In genomic region chr13:112606125-112607001, GRCh38 we compare ENCODE assay signal across 8 cellular contexts. TPM values are rescaled to one million over a fixed set of nuclear protein-coding genes. Genes with fewer than 3 reads are reported as not detected.
DNase-seq lines count a peak whose midpoint lies in the region; TF ChIP-seq lines count a peak whose summit lies in the region.

No MANE protein-coding gene starts in this region.

- H3K9ac ChIP-seq in SK-N-MC (ENCODE audit: insufficient read length), result peak overlapping the region; percentile 77

- peaks cover 14% of the 10 kb centered on the region for H3K27me3 ChIP-seq in HAP-1 (ENCODE audit: low read depth)
- peaks cover 10% of the 10 kb centered on the region for H3K27me3 ChIP-seq in MG63
- H3K27me3 ChIP-seq in osteoblast (ENCODE audit: insufficient read depth, low read length), result peaks cover 22% of the 10 kb centered on the region
- H3K27me3 ChIP-seq in testis, result no peaks in the 10 kb centered on the region

- TF ChIP-seq CTCF in osteoblast (IDR thresholded peaks at IDR 0.05; ENCODE audit: extremely low read depth, low read depth, low read length) (peak; percentile 84), testis (IDR thresholded peaks at IDR 0.05) (peak; percentile 87 to 94 (median 88))

- H3K27me3 Mint-ChIP-seq in activated naive CD4-positive, alpha-beta T cell treated with anti-CD3 and anti-CD28 coated beads, Interleukin-2, amount 50 U/mL, for 24 hours, result peaks cover 9% of the 10 kb centered on the region

- H3K4me1 ChIP-seq in HAP-1, result peaks cover 8% of the 10 kb centered on the region
- peaks cover 8% of the 10 kb centered on the region for H3K4me1 ChIP-seq in osteoblast (ENCODE audit: insufficient read depth, low read length)
- no peaks in the 10 kb centered on the region for H3K4me1 ChIP-seq in testis

- peak overlapping the region; percentile 98 for H3K4me2 ChIP-seq in osteoblast (ENCODE audit: insufficient read depth, low read length)

- WGBS in testis, 2 donors, result 2% methylated on average over 22 to 44 of the region's 44 CpGs

- H3K9me3 ChIP-seq in HAP-1, result 0 out of 2 replicates have a peak, but pooled peaks cover 4% of the 10 kb centered on the region
- no peaks in the 10 kb centered on the region for H3K9me3 ChIP-seq in MG63
- H3K9me3 ChIP-seq in SK-N-MC (ENCODE audit: low read depth, low read length), result no peaks in the 10 kb centered on the region
- no peaks in the 10 kb centered on the region for H3K9me3 ChIP-seq in osteoblast (ENCODE audit: low read depth, low read length)
- H3K9me3 ChIP-seq in testis, result no peaks in the 10 kb centered on the region

- no peaks in the 10 kb centered on the region for H3K36me3 ChIP-seq in HAP-1 (replicated peaks)
- no peaks in the 10 kb centered on the region for H3K36me3 ChIP-seq in MG63
- no peaks in the 10 kb centered on the region for H3K36me3 ChIP-seq in SK-N-MC (ENCODE audit: insufficient read depth, low read length)
- H3K36me3 ChIP-seq in osteoblast (ENCODE audit: insufficient read depth, low read length), result no peaks in the 10 kb centered on the region
- no peaks in the 10 kb centered on the region for H3K36me3 ChIP-seq in testis (ENCODE audit: low read depth, missing control alignments)

- intact Hi-C loops in testis (cut with DNase I; ENCODE audit: low total_unique reads), result loop anchor here (5.0 kb wide), 1 partner anchor 1134 kb away; no protein-coding TSS in a partner anchor

- no peak overlapping the region for H3K27ac Mint-ChIP-seq in activated naive CD4-positive, alpha-beta T cell treated with anti-CD3 and anti-CD28 coated beads, Interleukin-2, amount 50 U/mL, for 24 hours

- peak overlapping the region; percentile 87 for H2AFZ ChIP-seq in osteoblast (ENCODE audit: low read length)

- no peaks in the 10 kb centered on the region for H4K20me1 ChIP-seq in osteoblast (ENCODE audit: insufficient read depth, low read length)

- peak overlapping the region; percentile 81 for H3K27ac ChIP-seq in SK-N-MC
- peak overlapping the region; percentile 10 for H3K27ac ChIP-seq in osteoblast (ENCODE audit: low read depth, low read length)
- peak overlapping the region; percentile 49 to 78 for H3K27ac ChIP-seq in testis

- H3K4me1 Mint-ChIP-seq in activated naive CD4-positive, alpha-beta T cell treated with anti-CD3 and anti-CD28 coated beads, Interleukin-2, amount 50 U/mL, for 24 hours, result peaks cover 8% of the 10 kb centered on the region

- TF ChIP-seq POLR2A in testis (IDR thresholded peaks at IDR 0.05), result no peak

- H3K36me3 Mint-ChIP-seq in activated naive CD4-positive, alpha-beta T cell treated with anti-CD3 and anti-CD28 coated beads, Interleukin-2, amount 50 U/mL, for 24 hours, result no peaks in the 10 kb centered on the region

- in situ Hi-C loops in HAP-1 (cut with MboI; ENCODE audit: low sequenced_read_pairs), result loop anchor here (10.0 to 25.0 kb wide), 2 partner anchors 544 to 1132 kb away; partner anchors contain the start of gene SOX1

- no peaks in the 10 kb centered on the region for H3K79me2 ChIP-seq in osteoblast (ENCODE audit: insufficient read depth, low read length)

- DNase-seq in GF-D8 (lab: John Stamatoyannopoulos, UW), result peak; percentile 85
- DNase-seq in HAP-1 (ENCODE audit: low spot score in 2 of 2), result peak; percentile 86 to 96
- peak; percentile 91 for DNase-seq in MG63
- no peak for DNase-seq in SK-N-MC (ENCODE audit: low read depth, low spot score)
- peak; percentile 90 for DNase-seq in glomerular visceral epithelial cell (ENCODE audit: extremely low spot score)
- peak; percentile 95 for DNase-seq in osteoblast (ENCODE audit: insufficient read length, low spot score, missing footprints)
- DNase-seq in testis, result peak; percentile 95

- no peaks in the 10 kb centered on the region for H3K9me3 Mint-ChIP-seq in activated naive CD4-positive, alpha-beta T cell treated with anti-CD3 and anti-CD28 coated beads, Interleukin-2, amount 50 U/mL, for 24 hours

- H3K4me3 Mint-ChIP-seq in activated naive CD4-positive, alpha-beta T cell treated with anti-CD3 and anti-CD28 coated beads, Interleukin-2, amount 50 U/mL, for 24 hours, result peak overlapping the region; percentile 86

- peak overlapping the region; percentile 26 for H3K4me3 ChIP-seq in HAP-1
- H3K4me3 ChIP-seq in MG63, result peak overlapping the region; percentile 46
- H3K4me3 ChIP-seq in SK-N-MC, result peak overlapping the region; percentile 92
- H3K4me3 ChIP-seq in osteoblast (ENCODE audit: insufficient read depth, low read length), result peak overlapping the region; percentile 71
- peak overlapping the region; percentile 60 to 62 for H3K4me3 ChIP-seq in testis

RNA-seq across cellular contexts. Expression of gene TUBGCP3, which starts 18.4 kb away (rescaled TPM):
- 8.5 and 11.0 TPM in 2 replicates for total RNA-seq in MG63 (2014; rRNA removed; shearing (Covaris generic); ENCODE audit: low replicate concordance)
- 15.3 and 17.0 TPM in 2 replicates for total RNA-seq in osteoblast
- total RNA-seq in testis, result 10 to 100 TPM; 53.1 TPM
- polyA plus RNA-seq in testis (ENCODE audit: insufficient read depth, low read depth, low replicate concordance), result 42.4 TPM

Comparison
In these comparisons a context has a peak if more than half of its experiments do, and no peak if none do; other contexts are left out.
1. H3K4me3 ChIP-seq: peak in every context shown above with its lines; median percentile 92 in SK-N-MC; 71 in osteoblast; 61 in testis; 46 in MG63; 26 in HAP-1.
2. H3K27ac ChIP-seq: peak in every context shown above with its lines; median percentile 81 in SK-N-MC; 64 in testis; 10 in osteoblast.